Comparison of ENCODE assay signal across 8 cellular contexts in the genomic region with DNA sequence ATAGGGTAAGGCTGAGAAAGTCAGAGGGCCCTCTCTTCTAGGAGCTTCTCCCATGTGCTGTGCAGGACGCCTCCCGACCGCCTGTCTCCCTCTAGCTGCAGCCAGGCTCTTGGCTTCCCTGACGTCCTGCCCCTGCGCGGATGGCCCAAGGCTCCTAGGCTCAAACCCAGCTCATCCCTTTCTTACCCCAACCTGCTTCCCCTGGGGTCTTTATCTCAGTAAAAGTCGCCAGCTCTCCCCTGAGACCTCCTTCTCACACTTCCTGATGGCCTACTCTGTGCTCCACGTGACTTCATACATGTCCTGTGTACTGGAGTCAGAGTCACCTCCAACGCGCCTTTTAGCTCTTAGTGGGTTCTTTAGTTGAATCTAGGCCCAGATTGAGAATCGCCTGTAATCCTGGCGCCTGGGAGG. TPM values are rescaled to one million over a fixed set of nuclear protein-coding genes. Genes with fewer than 3 reads are reported as not detected.
DNase-seq lines count a peak whose midpoint lies in the region; ATAC-seq, FAIRE-seq and TF ChIP-seq lines count a peak whose summit lies in the region.

No MANE protein-coding gene starts in this region.

- H3K4me3 Mint-ChIP-seq in activated naive CD8-positive, alpha-beta T cell treated with anti-CD3 and anti-CD28 coated beads, Interleukin-2, amount 50 U/mL, for 24 hours, result peak overlapping the region; percentile 96

- H3K36me3 ChIP-seq in KMS-11 (ENCODE audit: insufficient read depth) (no peaks in the 10 kb centered on the region), SK-N-SH (replicated peaks in 1 of 2; ENCODE audit: control insufficient read depth in 1 of 2, insufficient read depth in 2 of 2, low read length in 1 of 2) (peaks cover 10 to 11% of the 10 kb centered on the region in 2 experiments)

- no peaks in the 10 kb centered on the region for H4K20me1 ChIP-seq in KMS-11 (ENCODE audit: insufficient read depth)
- H4K20me1 ChIP-seq in SK-N-SH (ENCODE audit: insufficient read depth), result no peaks in the 10 kb centered on the region

- in situ Hi-C loops in ACHN (cut with HindIII; ENCODE audit: low pct_ligation_motif_present, low pct_unique_long_range_greater_than_20kb, low sequenced_read_pairs), result no loop called here

- peak; percentile 61 for TF ChIP-seq RAD21 in SK-N-SH (IDR thresholded peaks at IDR 0.05; ENCODE audit: low read length)

- intact Hi-C loops in left ventricle myocardium superior (cut with micrococcal nuclease), result no loop called here

- no peaks in the 10 kb centered on the region for H3K9me3 ChIP-seq in SK-N-SH

- H3K36me3 Mint-ChIP-seq in activated naive CD8-positive, alpha-beta T cell treated with anti-CD3 and anti-CD28 coated beads, Interleukin-2, amount 50 U/mL, for 24 hours (ENCODE audit: low read depth), result peaks cover 32% of the 10 kb centered on the region

- no peaks in the 10 kb centered on the region for H3K27me3 Mint-ChIP-seq in activated naive CD8-positive, alpha-beta T cell treated with anti-CD3 and anti-CD28 coated beads, Interleukin-2, amount 50 U/mL, for 24 hours

- TF ChIP-seq CTCF in KMS-11 (conservative IDR thresholded peaks at IDR 0.05; ENCODE audit: low read depth, low read length), result no peak
- peak; percentile 45 for TF ChIP-seq CTCF in SK-N-SH (IDR thresholded peaks at IDR 0.05)

- H2AFZ ChIP-seq in KMS-11 (ENCODE audit: low read depth) (peak overlapping the region; percentile 86; the same call in 1 of the 2 replicates), SK-N-SH (ENCODE audit: low read depth) (peak overlapping the region; percentile 94)

- H3K4me3 ChIP-seq in KMS-11 (IDR thresholded peaks at IDR 0.05; ENCODE audit: insufficient read depth, low read depth, low read length) (no peak overlapping the region), SK-N-SH (ENCODE audit: low read depth in 2 of 2, low read length in 1 of 2) (peak overlapping the region; percentile 65 to 68)

- FAIRE-seq in GM18507 (lab: Jason Lieb, UNC), result peak; percentile 53

- H3K79me2 ChIP-seq in KMS-11 (ENCODE audit: insufficient read depth, low read depth) (no peaks in the 10 kb centered on the region; the same call in 1 of the 2 replicates), SK-N-SH (ENCODE audit: insufficient read depth) (peaks cover 16% of the 10 kb centered on the region)

- peak; percentile 74 for ATAC-seq in activated naive CD8-positive, alpha-beta T cell treated with anti-CD3 and anti-CD28 coated beads, Interleukin-2, amount 50 U/mL, for 24 hours
- ATAC-seq in left ventricle myocardium superior, result peak; percentile 57
- ATAC-seq in GM21381 (IDR thresholded peaks at IDR 0.05; ENCODE audit: unreplicated experiment), result no peak

- H3K9me3 Mint-ChIP-seq in activated naive CD8-positive, alpha-beta T cell treated with anti-CD3 and anti-CD28 coated beads, Interleukin-2, amount 50 U/mL, for 24 hours, result no peaks in the 10 kb centered on the region

- peaks cover 22% of the 10 kb centered on the region for H3K4me1 ChIP-seq in KMS-11 (ENCODE audit: low read depth, poor library complexity, severe bottlenecking)
- H3K4me1 ChIP-seq in SK-N-SH (ENCODE audit: control insufficient read depth in 1 of 2, insufficient read depth in 2 of 2, low read depth in 1 of 2, low read length in 1 of 2), result peaks cover 8 to 17% of the 10 kb centered on the region in 2 experiments; a peak in 3 of 4 replicates

- no peak for TF ChIP-seq EP300 in SK-N-SH (IDR thresholded peaks at IDR 0.05; ENCODE audit: borderline replicate concordance in 1 of 2, low read depth in 1 of 2, low read length in 1 of 2)

- peak overlapping the region; percentile 81 for H3K4me2 ChIP-seq in KMS-11
- peak overlapping the region; percentile 83 for H3K4me2 ChIP-seq in SK-N-SH

- WGBS in SK-N-SH (ENCODE audit: low lambda C conversion rate), result 75% methylated on average over 11 of the region's 12 CpGs

- DNase-seq in ACHN (peak; percentile 70), GM18507 (ENCODE audit: extremely low spot score, insufficient read length, low read depth) (peak; percentile 57), SK-N-SH (peak; percentile 85), left ventricle myocardium superior (peak; percentile 77), pulmonary artery endothelial cell (ENCODE audit: low read depth, low spot score) (peak; percentile 33)
- DNase-seq in activated naive CD8-positive, alpha-beta T cell treated with anti-CD3 and anti-CD28 coated beads, Interleukin-2, amount 50 U/mL, for 24 hours, result peak; percentile 68

- POLR2A ChIA-PET in SK-N-SH (lab: Yijun Ruan, JAX), result interaction anchor here (0.6 to 2.8 kb wide), 13 partner anchors 9 to 192 kb away, joined by 3 to 47 read pairs (median 3); a partner anchor contains a TSS

- H3K9me2 ChIP-seq in SK-N-SH, result no peaks in the 10 kb centered on the region

- peak overlapping the region; percentile 91; the same call in 1 of the 2 replicates for H3K27ac ChIP-seq in KMS-11
- H3K27ac ChIP-seq in SK-N-SH (ENCODE audit: low read depth in 2 of 2, low read length in 1 of 2), result peak overlapping the region in 1 of 2 experiments; percentile 91; a peak in 3 of 4 replicates

- H3K4me1 Mint-ChIP-seq in activated naive CD8-positive, alpha-beta T cell treated with anti-CD3 and anti-CD28 coated beads, Interleukin-2, amount 50 U/mL, for 24 hours, result peaks cover 39% of the 10 kb centered on the region

- H3K9ac ChIP-seq in KMS-11, result peak overlapping the region; percentile 98; the same call in 1 of the 2 replicates
- H3K9ac ChIP-seq in SK-N-SH, result peak overlapping the region; percentile 89

- H3K27me3 ChIP-seq in KMS-11 (ENCODE audit: insufficient read depth, low read depth) (no peaks in the 10 kb centered on the region), SK-N-SH (ENCODE audit: insufficient read depth) (no peaks in the 10 kb centered on the region)

- peaks cover 7% of the 10 kb centered on the region for H3F3A ChIP-seq in SK-N-SH (replicated peaks; ENCODE audit: insufficient read depth)

- CTCF ChIA-PET in SK-N-SH (lab: Yijun Ruan, JAX), result interaction anchor here (0.7 to 2.6 kb wide), 22 partner anchors 9 to 112 kb away, joined by 3 to 19 read pairs (median 4); a partner anchor contains a TSS

- H3K27ac Mint-ChIP-seq in activated naive CD8-positive, alpha-beta T cell treated with anti-CD3 and anti-CD28 coated beads, Interleukin-2, amount 50 U/mL, for 24 hours, result peak overlapping the region; percentile 99

TF ChIP-seq in SK-N-SH, 30 proteins besides CTCF, POLR2A, EP300 and RAD21:
- TF ChIP-seq, protein P1, sequence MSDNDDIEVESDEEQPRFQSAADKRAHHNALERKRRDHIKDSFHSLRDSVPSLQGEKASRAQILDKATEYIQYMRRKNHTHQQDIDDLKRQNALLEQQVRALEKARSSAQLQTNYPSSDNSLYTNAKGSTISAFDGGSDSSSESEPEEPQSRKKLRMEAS (IDR thresholded peaks at IDR 0.05; ENCODE audit: low read depth), result peak; percentile 76
- TF ChIP-seq POLR2AphosphoS5 (IDR thresholded peaks at IDR 0.05; ENCODE audit: low read depth, low read length) (0 out of 2 replicates have a peak, but pooled peaks have one; percentile 18), MXI1 (IDR thresholded peaks at IDR 0.05; ENCODE audit: low read depth, low read length) (peak; percentile 66; the same call in 1 of the 2 replicates), RXRA (IDR thresholded peaks at IDR 0.05; ENCODE audit: borderline replicate concordance, low read depth) (no peak), RCOR1 (IDR thresholded peaks at IDR 0.05; ENCODE audit: low read length) (no peak), FOXM1 (IDR thresholded peaks at IDR 0.05; ENCODE audit: low read depth) (no peak), SMC3 (IDR thresholded peaks at IDR 0.05; ENCODE audit: low read depth, low read length) (peak; percentile 32)
- TF ChIP-seq, protein P2, sequence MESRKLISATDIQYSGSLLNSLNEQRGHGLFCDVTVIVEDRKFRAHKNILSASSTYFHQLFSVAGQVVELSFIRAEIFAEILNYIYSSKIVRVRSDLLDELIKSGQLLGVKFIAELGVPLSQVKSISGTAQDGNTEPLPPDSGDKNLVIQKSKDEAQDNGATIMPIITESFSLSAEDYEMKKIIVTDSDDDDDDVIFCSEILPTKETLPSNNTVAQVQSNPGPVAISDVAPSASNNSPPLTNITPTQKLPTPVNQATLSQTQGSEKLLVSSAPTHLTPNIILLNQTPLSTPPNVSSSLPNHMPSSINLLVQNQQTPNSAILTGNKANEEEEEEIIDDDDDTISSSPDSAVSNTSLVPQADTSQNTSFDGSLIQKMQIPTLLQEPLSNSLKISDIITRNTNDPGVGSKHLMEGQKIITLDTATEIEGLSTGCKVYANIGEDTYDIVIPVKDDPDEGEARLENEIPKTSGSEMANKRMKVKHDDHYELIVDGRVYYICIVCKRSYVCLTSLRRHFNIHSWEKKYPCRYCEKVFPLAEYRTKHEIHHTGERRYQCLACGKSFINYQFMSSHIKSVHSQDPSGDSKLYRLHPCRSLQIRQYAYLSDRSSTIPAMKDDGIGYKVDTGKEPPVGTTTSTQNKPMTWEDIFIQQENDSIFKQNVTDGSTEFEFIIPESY (IDR thresholded peaks at IDR 0.05; ENCODE audit: borderline replicate concordance, low read depth), result no peak

RNA-seq across cellular contexts. Expression of a gene that starts 1.1 kb away (rescaled TPM):
- 5.6 and 5.8 TPM in 2 replicates for polyA plus RNA-seq in SK-N-SH (2012; rRNA removed)
- 4.4 and 5.5 TPM in 2 replicates for polyA plus RNA-seq in SK-N-SH (2012; cell fraction: cytosol; rRNA removed)
- 7.4 and 8.4 TPM in 2 replicates for polyA plus RNA-seq in SK-N-SH (2012; cell fraction: nucleus; rRNA removed)
- total RNA-seq in left ventricle myocardium superior (9.0 TPM), pulmonary artery endothelial cell (5.7 and 7.0 TPM in 2 replicates)

RNA-seq across cellular contexts. Expression of a gene that starts 9.4 kb away (rescaled TPM):
- 26.0 and 26.5 TPM in 2 replicates for polyA plus RNA-seq in SK-N-SH (2012; rRNA removed)
- 18.3 and 22.5 TPM in 2 replicates for polyA plus RNA-seq in SK-N-SH (2012; cell fraction: cytosol; rRNA removed)
- 40.2 and 40.7 TPM in 2 replicates for polyA plus RNA-seq in SK-N-SH (2012; cell fraction: nucleus; rRNA removed)
- total RNA-seq in left ventricle myocardium superior, result 75.4 TPM
- total RNA-seq in pulmonary artery endothelial cell, result 21.2 and 21.6 TPM in 2 replicates

RNA-seq across cellular contexts. Expression of a gene that starts 22.4 kb away (rescaled TPM):
- 2.8 and 3.4 TPM in 2 replicates for polyA plus RNA-seq in SK-N-SH (2012; rRNA removed)
- 2.3 and 3.0 TPM in 2 replicates for polyA plus RNA-seq in SK-N-SH (2012; cell fraction: cytosol; rRNA removed)
- 5.2 and 7.8 TPM in 2 replicates for polyA plus RNA-seq in SK-N-SH (2012; cell fraction: nucleus; rRNA removed)
- total RNA-seq in left ventricle myocardium superior, result 9.1 TPM
- total RNA-seq in pulmonary artery endothelial cell, result 4.3 and 4.5 TPM in 2 replicates

RNA-seq across cellular contexts. Expression of a gene that starts 35.7 kb away (rescaled TPM):
- 9.1 and 13.4 TPM in 2 replicates for polyA plus RNA-seq in SK-N-SH (2012; rRNA removed)
- 6.9 and 8.3 TPM in 2 replicates for polyA plus RNA-seq in SK-N-SH (2012; cell fraction: cytosol; rRNA removed)
- polyA plus RNA-seq in SK-N-SH (2012; cell fraction: nucleus; rRNA removed), result 17.1 and 29.2 TPM in 2 replicates
- total RNA-seq in left ventricle myocardium superior, result 10.0 TPM
- 6.7 and 7.4 TPM in 2 replicates for total RNA-seq in pulmonary artery endothelial cell

RNA-seq across cellular contexts. Expression of a gene that starts 49.7 kb away (rescaled TPM):
- 8.8 and 10.6 TPM in 2 replicates for polyA plus RNA-seq in SK-N-SH (2012; rRNA removed)
- 6.2 and 7.5 TPM in 2 replicates for polyA plus RNA-seq in SK-N-SH (2012; cell fraction: cytosol; rRNA removed)
- polyA plus RNA-seq in SK-N-SH (2012; cell fraction: nucleus; rRNA removed), result 26.6 and 33.7 TPM in 2 replicates
- total RNA-seq in left ventricle myocardium superior (7.3 TPM), pulmonary artery endothelial cell (8.0 and 9.4 TPM in 2 replicates)

Comparison
In these comparisons a context has a peak if more than half of its experiments do, and no peak if none do; other contexts are left out.
1. DNase-seq: peak in every context shown above with its lines; median percentile 85 in SK-N-SH; 77 in left ventricle myocardium superior; 70 in ACHN; 68 in activated naive CD8-positive, alpha-beta T cell treated with anti-CD3 and anti-CD28 coated beads, Interleukin-2, amount 50 U/mL, for 24 hours; 57 in GM18507; 33 in pulmonary artery endothelial cell.